1 cellular context compared by ENCODE assay signal in the genomic region with DNA sequence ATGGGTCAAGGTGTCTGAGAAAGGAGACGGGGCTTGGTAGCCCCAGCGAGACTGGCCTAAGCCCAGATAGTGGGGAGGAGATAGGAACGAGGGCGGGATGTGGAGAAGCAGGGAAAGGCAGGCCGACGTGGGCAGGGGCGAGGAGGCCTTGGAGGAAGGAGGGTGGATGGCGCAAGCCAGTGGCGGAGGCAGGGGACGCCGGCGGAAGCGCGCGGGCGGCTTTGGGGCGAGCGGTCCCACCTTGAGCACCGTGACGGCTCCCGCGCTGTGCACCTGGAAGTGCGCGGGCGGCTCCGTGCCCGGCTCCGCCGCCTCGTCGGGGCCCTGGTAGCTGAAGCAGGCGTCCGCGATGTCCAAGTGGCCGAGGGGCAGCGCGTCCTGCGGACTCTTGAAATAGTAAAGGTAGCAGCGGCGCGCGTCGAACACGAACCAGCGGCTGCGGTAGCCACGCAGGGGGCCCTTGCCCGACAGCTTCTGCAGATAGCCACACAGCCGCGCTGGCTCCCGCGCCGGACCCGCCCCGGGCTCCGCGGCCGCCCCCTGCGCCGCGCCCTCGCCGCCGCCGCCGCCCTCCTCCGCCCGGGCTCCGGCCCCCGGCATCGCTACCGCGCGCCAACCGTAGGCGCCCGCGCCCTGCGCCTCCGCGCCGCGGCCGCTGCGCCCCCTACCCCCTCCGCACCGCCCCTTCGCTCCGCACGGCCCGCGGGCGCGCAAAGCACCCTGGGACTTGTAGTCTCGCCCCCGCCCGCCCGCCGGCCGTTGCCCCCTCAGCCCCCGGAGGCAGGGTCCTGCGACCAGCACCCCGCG.
TF ChIP-seq lines count a peak whose summit lies in the region.

TSS of gene TBC1D2B (minus strand) at position 659 of the 807 bp plus-strand sequence. CDS start at position 600, 59 bp downstream.

TF ChIP-seq in SK-N-SH, 30 proteins besides CTCF, POLR2A, EP300 and RAD21 (continued from another document):
- no peak for TF ChIP-seq POLR2AphosphoS5 (IDR thresholded peaks at IDR 0.05; ENCODE audit: low read depth, low read length)
- no peak for TF ChIP-seq YY1 (IDR thresholded peaks at IDR 0.05; ENCODE audit: low read depth)
- TF ChIP-seq RXRA (IDR thresholded peaks at IDR 0.05; ENCODE audit: borderline replicate concordance, low read depth) = no peak
- TF ChIP-seq MXI1 (IDR thresholded peaks at IDR 0.05; ENCODE audit: low read depth, low read length) = 0 out of 2 replicates have a peak, but pooled peaks have one; percentile 33
- TF ChIP-seq NRF1 (IDR thresholded peaks at IDR 0.05; ENCODE audit: low read depth, low read length) = peak; percentile 26; the same call in 1 of the 2 replicates
- TF ChIP-seq IRF3 (IDR thresholded peaks at IDR 0.05; ENCODE audit: low read depth, low read length) = no peak
- TF ChIP-seq MEF2A (IDR thresholded peaks at IDR 0.05; ENCODE audit: borderline replicate concordance, low read depth) = no peak
- TF ChIP-seq, protein P1, sequence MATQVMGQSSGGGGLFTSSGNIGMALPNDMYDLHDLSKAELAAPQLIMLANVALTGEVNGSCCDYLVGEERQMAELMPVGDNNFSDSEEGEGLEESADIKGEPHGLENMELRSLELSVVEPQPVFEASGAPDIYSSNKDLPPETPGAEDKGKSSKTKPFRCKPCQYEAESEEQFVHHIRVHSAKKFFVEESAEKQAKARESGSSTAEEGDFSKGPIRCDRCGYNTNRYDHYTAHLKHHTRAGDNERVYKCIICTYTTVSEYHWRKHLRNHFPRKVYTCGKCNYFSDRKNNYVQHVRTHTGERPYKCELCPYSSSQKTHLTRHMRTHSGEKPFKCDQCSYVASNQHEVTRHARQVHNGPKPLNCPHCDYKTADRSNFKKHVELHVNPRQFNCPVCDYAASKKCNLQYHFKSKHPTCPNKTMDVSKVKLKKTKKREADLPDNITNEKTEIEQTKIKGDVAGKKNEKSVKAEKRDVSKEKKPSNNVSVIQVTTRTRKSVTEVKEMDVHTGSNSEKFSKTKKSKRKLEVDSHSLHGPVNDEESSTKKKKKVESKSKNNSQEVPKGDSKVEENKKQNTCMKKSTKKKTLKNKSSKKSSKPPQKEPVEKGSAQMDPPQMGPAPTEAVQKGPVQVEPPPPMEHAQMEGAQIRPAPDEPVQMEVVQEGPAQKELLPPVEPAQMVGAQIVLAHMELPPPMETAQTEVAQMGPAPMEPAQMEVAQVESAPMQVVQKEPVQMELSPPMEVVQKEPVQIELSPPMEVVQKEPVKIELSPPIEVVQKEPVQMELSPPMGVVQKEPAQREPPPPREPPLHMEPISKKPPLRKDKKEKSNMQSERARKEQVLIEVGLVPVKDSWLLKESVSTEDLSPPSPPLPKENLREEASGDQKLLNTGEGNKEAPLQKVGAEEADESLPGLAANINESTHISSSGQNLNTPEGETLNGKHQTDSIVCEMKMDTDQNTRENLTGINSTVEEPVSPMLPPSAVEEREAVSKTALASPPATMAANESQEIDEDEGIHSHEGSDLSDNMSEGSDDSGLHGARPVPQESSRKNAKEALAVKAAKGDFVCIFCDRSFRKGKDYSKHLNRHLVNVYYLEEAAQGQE (IDR thresholded peaks at IDR 0.05; ENCODE audit: low read depth, low read length) = no peak
